13 cellular contexts compared by ENCODE assay signal in genomic region chr16:87178177-87178863, GRCh38.
DNase-seq lines count a peak whose midpoint lies in the region; ATAC-seq, FAIRE-seq and TF ChIP-seq lines count a peak whose summit lies in the region.
"Had no signal": no experiment of that assay in that cellular context is flagged by ENCODE, and none has a peak within 500 bp of the region (broad histone marks: within the 10 kb centered on the region; RNA-seq: fewer than 3 reads in every experiment).

No MANE protein-coding gene starts in this region.

- no peaks in the 10 kb centered on the region for H3K79me2 ChIP-seq in astrocyte (ENCODE audit: insufficient read depth, low read length)

- H3K27ac ChIP-seq in HUES6 (ENCODE audit: low read depth, low read length) (no peak overlapping the region), astrocyte (ENCODE audit: low read depth, low read length) (peak overlapping the region; percentile 38), rectal smooth muscle tissue (ENCODE audit: low read depth, low read length) (no peak overlapping the region)
- H3K27ac ChIP-seq: gastroesophageal sphincter, skin epidermis had no signal

- H3K4me1 ChIP-seq in HUES6 (ENCODE audit: control insufficient read depth, insufficient read depth, low read length) = peaks cover 21% of the 10 kb centered on the region
- peaks cover 28% of the 10 kb centered on the region for H3K4me1 ChIP-seq in astrocyte (ENCODE audit: insufficient read depth, low read length)
- H3K4me1 ChIP-seq in iPS-15b (ENCODE audit: control insufficient read depth, insufficient read depth, low read length) = peaks cover 4% of the 10 kb centered on the region
- H3K4me1 ChIP-seq in rectal smooth muscle tissue (ENCODE audit: control insufficient read depth, insufficient read depth, low read length) = no peaks in the 10 kb centered on the region

- peak overlapping the region; percentile 43 for H3K4me3 ChIP-seq in HUES6 (ENCODE audit: low read depth, low read length)
- no peak overlapping the region for H3K4me3 ChIP-seq in astrocyte (ENCODE audit: insufficient read depth, low read depth, low read length)
- H3K4me3 ChIP-seq in iPS-15b (ENCODE audit: low read depth, low read length) = peak overlapping the region; percentile 24
- H3K4me3 ChIP-seq in rectal smooth muscle tissue (ENCODE audit: low read length) = peak overlapping the region; percentile 8
- H3K4me3 ChIP-seq: gastroesophageal sphincter, mucosa of descending colon, skin epidermis had no signal

- H3K9me3 ChIP-seq in HUES6 (ENCODE audit: control insufficient read depth, insufficient read depth, low read depth, low read length) = no peaks in the 10 kb centered on the region
- no peaks in the 10 kb centered on the region for H3K9me3 ChIP-seq in astrocyte (ENCODE audit: insufficient read depth, low read depth, low read length)
- H3K9me3 ChIP-seq in iPS-15b (ENCODE audit: control insufficient read depth, insufficient read depth, low read length) = no peaks in the 10 kb centered on the region
- H3K9me3 ChIP-seq: gastroesophageal sphincter, mucosa of descending colon had no signal

- no peaks in the 10 kb centered on the region for H3K36me3 Mint-ChIP-seq in astrocyte (ENCODE audit: low read depth, unreplicated experiment)

- no peak overlapping the region for H3K4me3 Mint-ChIP-seq in astrocyte (ENCODE audit: unreplicated experiment)
- H3K4me3 Mint-ChIP-seq: activated B cell treated with CpG ODN at 0.5 μM for 24 hours; activated T-cell treated with anti-CD3 and anti-CD28 coated beads, Interleukin-2, amount 50 U/mL, for 72 hours had no signal

- TF ChIP-seq CTCF in astrocyte (IDR thresholded peaks at IDR 0.05; ENCODE audit: insufficient read depth, low read depth, low read length) = no peak

- peaks cover 10% of the 10 kb centered on the region; the same call in 1 of the 2 replicates for H3K27me3 ChIP-seq in HUES6 (ENCODE audit: control insufficient read depth, insufficient read depth, low read length)
- H3K27me3 ChIP-seq in astrocyte (ENCODE audit: insufficient read depth, low read length) = no peaks in the 10 kb centered on the region
- H3K27me3 ChIP-seq in iPS-15b (ENCODE audit: control insufficient read depth, insufficient read depth, low read length) = no peaks in the 10 kb centered on the region
- H3K27me3 ChIP-seq in rectal smooth muscle tissue (ENCODE audit: control insufficient read depth, insufficient read depth, low read length) = no peaks in the 10 kb centered on the region

- H3K27me3 Mint-ChIP-seq in astrocyte (ENCODE audit: low read depth, unreplicated experiment) = peaks cover 14% of the 10 kb centered on the region

- DNase-seq in astrocyte (ENCODE audit: low read depth) (peak; percentile 11), HTR-8/SVneo (ENCODE audit: insufficient read length, low spot score) (no peak)
- DNase-seq in stimulated activated naive CD4-positive, alpha-beta T cell (lab: John Stamatoyannopoulos, UW) = no peak
- DNase-seq: activated B cell treated with CpG ODN at 0.5 μM for 24 hours; activated T-cell treated with anti-CD3 and anti-CD28 coated beads, Interleukin-2, amount 50 U/mL, for 72 hours had no signal

- H4K20me1 ChIP-seq in astrocyte (ENCODE audit: insufficient read depth, low read length) = no peaks in the 10 kb centered on the region

- FAIRE-seq in astrocyte (lab: Jason Lieb, UNC) (no peak), HTR-8/SVneo (lab: Jason Lieb, UNC) (no peak)

- peak overlapping the region; percentile 9 for H3K9ac ChIP-seq in HUES6 (ENCODE audit: low read length)
- H3K9ac ChIP-seq in astrocyte (ENCODE audit: low read length) = peak overlapping the region; percentile 80
- no peak overlapping the region for H3K9ac ChIP-seq in iPS-15b (ENCODE audit: low read depth, low read length)
- no peak overlapping the region for H3K9ac ChIP-seq in rectal smooth muscle tissue (ENCODE audit: low read length)

- ATAC-seq in GM21447 (IDR thresholded peaks at IDR 0.05; ENCODE audit: unreplicated experiment) = no peak
- no peak for ATAC-seq in GM21619 (IDR thresholded peaks at IDR 0.05; ENCODE audit: unreplicated experiment)
- ATAC-seq: activated T-cell treated with anti-CD3 and anti-CD28 coated beads, Interleukin-2, amount 50 U/mL, for 72 hours; mucosa of descending colon had no signal

- H3K9me3 Mint-ChIP-seq in astrocyte (ENCODE audit: unreplicated experiment) = no peaks in the 10 kb centered on the region
- H3K9me3 Mint-ChIP-seq: activated B cell treated with CpG ODN at 0.5 μM for 24 hours; activated T-cell treated with anti-CD3 and anti-CD28 coated beads, Interleukin-2, amount 50 U/mL, for 72 hours had no signal

- H3K4me2 ChIP-seq in astrocyte (ENCODE audit: low read length) = peak overlapping the region; percentile 76

- H3K4me1 Mint-ChIP-seq in astrocyte (ENCODE audit: low read depth, unreplicated experiment) = peaks cover 16% of the 10 kb centered on the region
- H3K4me1 Mint-ChIP-seq: activated B cell treated with CpG ODN at 0.5 μM for 24 hours had no signal

- H2AFZ ChIP-seq in astrocyte (ENCODE audit: low read depth, low read length) = peak overlapping the region; percentile 70

- H3K36me3 ChIP-seq in HUES6 (ENCODE audit: control insufficient read depth, insufficient read depth, low read length) (no peaks in the 10 kb centered on the region), astrocyte (ENCODE audit: insufficient read depth, low read length) (no peaks in the 10 kb centered on the region), iPS-15b (ENCODE audit: control insufficient read depth, insufficient read depth, low read length) (no peaks in the 10 kb centered on the region), rectal smooth muscle tissue (ENCODE audit: control insufficient read depth, insufficient read depth, low read length) (no peaks in the 10 kb centered on the region)
- H3K36me3 ChIP-seq: gastroesophageal sphincter had no signal

- peak overlapping the region; percentile 47 for H3K27ac Mint-ChIP-seq in astrocyte (ENCODE audit: unreplicated experiment)
- H3K27ac Mint-ChIP-seq: activated B cell treated with CpG ODN at 0.5 μM for 24 hours; activated T-cell treated with anti-CD3 and anti-CD28 coated beads, Interleukin-2, amount 50 U/mL, for 72 hours had no signal

Comparison
In these comparisons a context has a peak if more than half of its experiments do, and no peak if none do; other contexts are left out.
1. H3K9ac ChIP-seq: peak in HUES6 (single experiment) and astrocyte (single experiment); none in iPS-15b (single experiment) and rectal smooth muscle tissue (single experiment).